In the genomic region with DNA sequence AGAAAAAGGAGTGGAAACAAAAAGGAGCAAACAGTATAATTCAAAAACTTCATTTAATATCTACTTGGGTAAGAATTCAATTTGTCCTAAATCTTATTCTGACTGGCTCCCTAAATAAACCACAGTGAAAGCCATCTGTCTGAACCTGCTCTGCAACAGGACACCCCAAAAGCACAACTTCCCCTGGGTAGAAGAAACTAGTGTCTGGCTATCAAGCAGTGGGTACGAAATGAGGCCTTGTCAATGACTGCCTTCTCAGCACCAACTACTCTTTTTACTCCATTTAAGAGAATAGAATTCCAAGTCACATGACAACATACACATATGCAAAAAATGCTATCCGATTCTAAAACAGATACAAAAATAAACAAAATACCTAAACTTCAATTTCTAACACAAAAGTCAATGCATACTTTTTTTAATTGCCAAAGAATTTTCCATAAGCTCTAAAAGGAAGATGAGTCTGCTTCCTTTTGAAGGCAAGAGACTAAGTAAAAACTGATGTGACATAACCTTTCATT, we compare ENCODE assay signal across 9 cellular contexts.
DNase-seq lines count a peak whose midpoint lies in the region; ATAC-seq and TF ChIP-seq lines count a peak whose summit lies in the region.
"Had no signal": no experiment of that assay in that cellular context is flagged by ENCODE, and none has a peak within 500 bp of the region (broad histone marks: within the 10 kb centered on the region; RNA-seq: fewer than 3 reads in every experiment).

No MANE protein-coding gene starts in this region.

- H3K4me3 ChIP-seq in ascending aorta = peak overlapping the region; percentile 49 to 73
- peak overlapping the region; percentile 25 to 52 (median 51) for H3K4me3 ChIP-seq in right lobe of liver
- H3K4me3 ChIP-seq in tibial artery = peak overlapping the region; percentile 48 to 58

- H3K4me1 Mint-ChIP-seq in activated CD8-positive, alpha-beta memory T cell treated with anti-CD3 and anti-CD28 coated beads, Interleukin-2, amount 10 ng/mL, durations not matched to agents 7 days and 5 days = peaks cover 28% of the 10 kb centered on the region

- no peak overlapping the region for H3K4me3 Mint-ChIP-seq in activated CD8-positive, alpha-beta memory T cell treated with anti-CD3 and anti-CD28 coated beads, Interleukin-2, amount 10 ng/mL, durations not matched to agents 7 days and 5 days
- H3K4me3 Mint-ChIP-seq: memory B cell had no signal

- CTCF ChIA-PET in activated CD8-positive, alpha-beta memory T cell treated with anti-CD3 and anti-CD28 coated beads, Interleukin-2, amount 10 ng/mL, durations not matched to agents 7 days and 5 days (lab: Charles Lee) = interaction anchor here (0.8 to 1.1 kb wide), 2 partner anchors 150 to 325 kb away, joined by 3 read pairs; no protein-coding TSS in a partner anchor

- no peak for ATAC-seq in activated CD8-positive, alpha-beta memory T cell treated with anti-CD3 and anti-CD28 coated beads, Interleukin-2, amount 10 ng/mL, durations not matched to agents 7 days and 5 days
- ATAC-seq in right lobe of liver = no peak
- ATAC-seq in GM21447 (IDR thresholded peaks at IDR 0.05; ENCODE audit: unreplicated experiment) = no peak
- no peak for ATAC-seq in GM21717 (IDR thresholded peaks at IDR 0.05; ENCODE audit: unreplicated experiment)

- peaks cover 12% of the 10 kb centered on the region for H3K36me3 Mint-ChIP-seq in activated CD8-positive, alpha-beta memory T cell treated with anti-CD3 and anti-CD28 coated beads, Interleukin-2, amount 10 ng/mL, durations not matched to agents 7 days and 5 days

- H3K36me3 ChIP-seq in ascending aorta = no peaks in the 10 kb centered on the region
- H3K36me3 ChIP-seq in right lobe of liver = no peaks in the 10 kb centered on the region
- H3K36me3 ChIP-seq in tibial artery = no peaks in the 10 kb centered on the region

- H3K9me3 ChIP-seq in ascending aorta = no peaks in the 10 kb centered on the region
- no peaks in the 10 kb centered on the region for H3K9me3 ChIP-seq in right lobe of liver
- no peaks in the 10 kb centered on the region for H3K9me3 ChIP-seq in tibial artery

- DNase-seq in activated CD8-positive, alpha-beta memory T cell treated with anti-CD3 and anti-CD28 coated beads, Interleukin-2, amount 10 ng/mL, durations not matched to agents 7 days and 5 days = no peak
- DNase-seq in activated CD8-positive, alpha-beta memory T cell treated with anti-CD3 and anti-CD28 coated beads for 24 hours = no peak
- no peak for DNase-seq in ascending aorta (ENCODE audit: low spot score in 2 of 2)
- no peak for DNase-seq in right lobe of liver
- DNase-seq in tibial artery = no peak
- DNase-seq in NCI-H748 treated with DMSO at 0.1 percent for 48 hours (lab: John Stamatoyannopoulos, UW) = no peak

- no peak for TF ChIP-seq POLR2A in right lobe of liver (IDR thresholded peaks at IDR 0.05)

- 49% methylated on average over 2 of the region's 2 CpGs for WGBS in right lobe of liver (ENCODE audit: insufficient coverage, low coverage, low lambda C conversion rate, missing lambda C conversion rate)

- H3K9me3 Mint-ChIP-seq in activated CD8-positive, alpha-beta memory T cell treated with anti-CD3 and anti-CD28 coated beads, Interleukin-2, amount 10 ng/mL, durations not matched to agents 7 days and 5 days (ENCODE audit: low read depth) = no peaks in the 10 kb centered on the region
- H3K9me3 Mint-ChIP-seq: memory B cell had no signal

- no peaks in the 10 kb centered on the region for H3K27me3 Mint-ChIP-seq in activated CD8-positive, alpha-beta memory T cell treated with anti-CD3 and anti-CD28 coated beads, Interleukin-2, amount 10 ng/mL, durations not matched to agents 7 days and 5 days
- H3K27me3 Mint-ChIP-seq: memory B cell had no signal

- intact Hi-C loops in ascending aorta (cut with DNase I) = loop anchor here (5.0 kb wide), 1 partner anchor 102 kb away; no protein-coding TSS in a partner anchor
- intact Hi-C loops in right lobe of liver (cut with DNase I) = no loop called here
- intact Hi-C loops in tibial artery (cut with DNase I; ENCODE audit: low total_unique reads) = no loop called here

- peak overlapping the region; percentile 81 to 88 for H3K27ac ChIP-seq in ascending aorta
- H3K27ac ChIP-seq in right lobe of liver = peak overlapping the region; percentile 73 to 82 (median 79)
- peak overlapping the region; percentile 73 to 81 for H3K27ac ChIP-seq in tibial artery

- TF ChIP-seq CTCF in ascending aorta (IDR thresholded peaks at IDR 0.05) (no peak), right lobe of liver (IDR thresholded peaks at IDR 0.05) (no peak), tibial artery (IDR thresholded peaks at IDR 0.05) (no peak)

- H3K4me1 ChIP-seq in ascending aorta (peaks cover 0 to 11% of the 10 kb centered on the region in 2 donors), right lobe of liver (peaks cover 0 to 18% (median 3%) of the 10 kb centered on the region in 4 donors), tibial artery (peaks cover 0 to 34% (median 29%) of the 10 kb centered on the region in 4 donors)

- H3K27ac Mint-ChIP-seq in activated CD8-positive, alpha-beta memory T cell treated with anti-CD3 and anti-CD28 coated beads, Interleukin-2, amount 10 ng/mL, durations not matched to agents 7 days and 5 days = peak overlapping the region; percentile 69
- H3K27ac Mint-ChIP-seq: memory B cell had no signal

- no peaks in the 10 kb centered on the region for H3K27me3 ChIP-seq in ascending aorta
- no peaks in the 10 kb centered on the region for H3K27me3 ChIP-seq in right lobe of liver
- H3K27me3 ChIP-seq in tibial artery = no peaks in the 10 kb centered on the region
